In genomic region chr12:25195056-25195971, GRCh38 we compare ENCODE assay signal across 8 cellular contexts. TPM values are rescaled to one million over a fixed set of nuclear protein-coding genes. Genes with fewer than 3 reads are reported as not detected.
DNase-seq lines count a peak whose midpoint lies in the region; ATAC-seq lines count a peak whose summit lies in the region.

A gene with protein sequence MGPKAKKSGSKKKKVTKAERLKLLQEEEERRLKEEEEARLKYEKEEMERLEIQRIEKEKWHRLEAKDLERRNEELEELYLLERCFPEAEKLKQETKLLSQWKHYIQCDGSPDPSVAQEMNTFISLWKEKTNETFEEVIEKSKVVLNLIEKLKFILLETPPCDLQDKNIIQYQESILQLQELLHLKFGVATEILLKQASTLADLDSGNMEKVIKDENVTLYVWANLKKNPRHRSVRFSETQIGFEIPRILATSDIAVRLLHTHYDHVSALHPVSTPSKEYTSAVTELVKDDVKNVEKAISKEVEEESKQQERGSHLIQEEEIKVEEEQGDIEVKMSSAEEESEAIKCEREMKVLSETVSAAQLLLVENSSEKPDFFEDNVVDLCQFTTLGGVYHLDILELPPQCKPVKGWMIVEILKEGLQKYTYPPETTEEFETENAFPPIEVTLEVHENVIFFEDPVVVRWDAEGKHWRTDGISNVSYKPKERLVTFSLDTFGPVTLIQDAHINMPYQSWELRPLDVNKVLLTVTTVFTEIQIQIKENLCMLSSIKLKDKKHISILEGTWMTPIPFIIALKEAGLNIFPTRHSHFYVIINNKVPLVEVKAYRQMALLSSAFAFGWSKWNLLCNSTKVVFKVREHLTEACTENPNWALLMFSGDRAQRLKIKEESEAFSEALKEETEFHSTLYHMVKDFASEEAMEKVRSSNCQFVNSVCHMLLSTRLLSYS (minus strand): TSS chr12:25195160. CDS start chr12:25195078, 82 bp downstream.
A gene with protein sequence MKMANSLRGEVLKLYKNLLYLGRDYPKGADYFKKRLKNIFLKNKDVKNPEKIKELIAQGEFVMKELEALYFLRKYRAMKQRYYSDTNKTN (plus strand): TSS chr12:25195237. CDS start chr12:25203957, 8,720 bp downstream.

- H3K4me1 Mint-ChIP-seq in activated CD4-positive, alpha-beta T cell treated with anti-CD3 and anti-CD28 coated beads, Interleukin-2, amount 10 ng/mL, durations not matched to agents 7 days and 5 days: peaks cover 28% of the 10 kb centered on the region

- H3K4me3 Mint-ChIP-seq in activated CD4-positive, alpha-beta T cell treated with anti-CD3 and anti-CD28 coated beads, Interleukin-2, amount 10 ng/mL, durations not matched to agents 7 days and 5 days: peak within 1 kb of the TSS; percentile 97

- POLR2A ChIA-PET in activated CD4-positive, alpha-beta T cell treated with anti-CD3 and anti-CD28 coated beads, Interleukin-2, amount 10 ng/mL, durations not matched to agents 7 days and 5 days (lab: Charles Lee): interaction anchor here (1.4 kb wide), 1 partner anchor 192 kb away, joined by 4 read pairs; no protein-coding TSS in a partner anchor

- DNase-seq in C1 segment of cervical spinal cord (lab: John Stamatoyannopoulos, UW) (peak; percentile 38 to 94 (median 84)), NCI-H526 treated with DMSO at 0.1 percent for 48 hours (lab: John Stamatoyannopoulos, UW) (peak; percentile 93), cortex of kidney (lab: John Stamatoyannopoulos, UW) (peak; percentile 78), left colon (peak; percentile 98 to 100)
- DNase-seq in activated CD4-positive, alpha-beta T cell treated with anti-CD3 and anti-CD28 coated beads, Interleukin-2, amount 10 ng/mL, durations not matched to agents 7 days and 5 days: peak; percentile 96
- peak; percentile 88 to 95 for DNase-seq in stimulated activated CD4-positive, alpha-beta T cell treated with anti-CD3 and anti-CD28 coated beads, Interleukin-1b, Interleukin-23, amount 100 ng/mL, for 4 hours (ENCODE audit: low read depth in 2 of 2)

- intact Hi-C loops in left colon (cut with DNase I, micrococcal nuclease): no loop called here

- H3K9me3 Mint-ChIP-seq in activated CD4-positive, alpha-beta T cell treated with anti-CD3 and anti-CD28 coated beads, Interleukin-2, amount 10 ng/mL, durations not matched to agents 7 days and 5 days: no peaks in the 10 kb centered on the region

- peak within 1 kb of the TSS; percentile 94 for H3K27ac Mint-ChIP-seq in activated CD4-positive, alpha-beta T cell treated with anti-CD3 and anti-CD28 coated beads, Interleukin-2, amount 10 ng/mL, durations not matched to agents 7 days and 5 days

- no peaks in the 10 kb centered on the region for H3K27me3 Mint-ChIP-seq in activated CD4-positive, alpha-beta T cell treated with anti-CD3 and anti-CD28 coated beads, Interleukin-2, amount 10 ng/mL, durations not matched to agents 7 days and 5 days

- H3K36me3 Mint-ChIP-seq in activated CD4-positive, alpha-beta T cell treated with anti-CD3 and anti-CD28 coated beads, Interleukin-2, amount 10 ng/mL, durations not matched to agents 7 days and 5 days (ENCODE audit: low read depth): peaks cover 5% of the 10 kb centered on the region

- peak; percentile 95 for ATAC-seq in GM19351 (IDR thresholded peaks at IDR 0.05; ENCODE audit: unreplicated experiment)
- peak; percentile 97 for ATAC-seq in HG03520 (IDR thresholded peaks at IDR 0.05; ENCODE audit: unreplicated experiment)
- peak; percentile 99 for ATAC-seq in left colon

- CTCF ChIA-PET in activated CD4-positive, alpha-beta T cell treated with anti-CD3 and anti-CD28 coated beads, Interleukin-2, amount 10 ng/mL, durations not matched to agents 7 days and 5 days (lab: Charles Lee): interaction anchor here (0.6 to 0.9 kb wide), 2 partner anchors 9 to 122 kb away, joined by 3 read pairs; no protein-coding TSS in a partner anchor

RNA-seq across cellular contexts. Expression of the first gene that starts in this region (rescaled TPM):
- not detected for total RNA-seq in activated CD4-positive, alpha-beta T cell treated with anti-CD3 and anti-CD28 coated beads, Interleukin-2, amount 10 ng/mL, durations not matched to agents 7 days and 5 days
- under 1 TPM; 0.43 to 0.45 TPM for total RNA-seq in left colon

RNA-seq across cellular contexts. Expression of the second gene that starts in this region (rescaled TPM):
- total RNA-seq in activated CD4-positive, alpha-beta T cell treated with anti-CD3 and anti-CD28 coated beads, Interleukin-2, amount 10 ng/mL, durations not matched to agents 7 days and 5 days: 10 to 100 TPM in 1 of 2 experiments, 1 to 10 TPM in 1; 8.7 to 11.5 TPM
- total RNA-seq in left colon: 10 to 100 TPM; 11.0 to 13.6 TPM

Comparison
In these comparisons a context has a peak if more than half of its experiments do, and no peak if none do; other contexts are left out.
1. Peak in every context shown above with its lines: DNase-seq and ATAC-seq.